In genomic region chr2:205187731-205188130, GRCh38 we compare ENCODE assay signal across 19 cellular contexts.
"Had no signal": no experiment of that assay in that cellular context is flagged by ENCODE, and none has a peak within 500 bp of the region (broad histone marks: within the 10 kb centered on the region; RNA-seq: fewer than 3 reads in every experiment).

No MANE protein-coding gene starts in this region.

- H3K4me1 Mint-ChIP-seq: activated T-helper 17 cell treated with anti-CD3 and anti-CD28 coated beads, Interleukin-2, amount 50 U/mL, for 72 hours had no signal

- H3K27ac ChIP-seq: adrenal gland, esophagus muscularis mucosa, heart right ventricle, pancreas, tibial artery, VCaP had no signal

- ATAC-seq: activated CD4-positive, CD25-positive, alpha-beta regulatory T cell treated with anti-CD3 and anti-CD28 coated beads, Interleukin-2, amount 50 U/mL, for 24 hours; activated CD8-positive, alpha-beta T cell treated with anti-CD3 and anti-CD28 coated beads, Interleukin-2, amount 10 ng/mL, durations not matched to agents 7 days and 5 days; activated naive CD4-positive, alpha-beta T cell treated with anti-CD3 and anti-CD28 coated beads, Interleukin-2, amount 50 U/mL, for 72 hours; activated T-helper 17 cell treated with anti-CD3 and anti-CD28 coated beads, Interleukin-2, amount 50 U/mL, for 72 hours; effector memory CD8-positive, alpha-beta T cell; natural killer cell; SK-N-SH treated with all-trans-retinoic acid at 6 μM for 48 hours; stimulated activated naive CD8-positive, alpha-beta T cell treated with anti-CD3 and anti-CD28 coated beads, Interleukin-15, Interleukin-2, amounts not matched to agents 100 U/mL and 50 U/mL, for 24 hours had no signal

- DNase-seq: activated CD4-positive, alpha-beta T cell treated with anti-CD3 and anti-CD28 coated beads, Interleukin-2, amount 50 U/mL, for 1 hour; activated CD8-positive, alpha-beta T cell treated with anti-CD3 and anti-CD28 coated beads, Interleukin-2, amount 10 ng/mL, durations not matched to agents 7 days and 5 days; effector memory CD8-positive, alpha-beta T cell; kidney; natural killer cell; stimulated activated CD4-positive, alpha-beta T cell treated with anti-CD3 and anti-CD28 coated beads, Interleukin-12 subunit alpha, Interleukin-12 subunit beta, amount 100 ng/mL, for 4 hours; stimulated activated CD4-positive, alpha-beta T cell treated with anti-CD3 and anti-CD28 coated beads, Interleukin-4, amount 100 ng/mL, for 4 hours; stimulated activated naive CD8-positive, alpha-beta T cell treated with anti-CD3 and anti-CD28 coated beads, Interleukin-15, Interleukin-2, amounts not matched to agents 100 U/mL and 50 U/mL, for 24 hours; tibial artery had no signal

- H3K27me3 ChIP-seq: adrenal gland, dorsolateral prefrontal cortex, esophagus muscularis mucosa, heart right ventricle, pancreas, tibial artery had no signal

- H3K4me3 ChIP-seq: adrenal gland, dorsolateral prefrontal cortex, esophagus muscularis mucosa, heart right ventricle, pancreas, tibial artery had no signal

- H3K27ac Mint-ChIP-seq: activated CD8-positive, alpha-beta T cell treated with anti-CD3 and anti-CD28 coated beads, Interleukin-2, amount 10 ng/mL, durations not matched to agents 7 days and 5 days; activated naive CD4-positive, alpha-beta T cell treated with anti-CD3 and anti-CD28 coated beads, Interleukin-2, amount 50 U/mL, for 72 hours; activated T-helper 17 cell treated with anti-CD3 and anti-CD28 coated beads, Interleukin-2, amount 50 U/mL, for 72 hours; effector memory CD8-positive, alpha-beta T cell; natural killer cell had no signal

- H3K27me3 Mint-ChIP-seq: activated T-helper 17 cell treated with anti-CD3 and anti-CD28 coated beads, Interleukin-2, amount 50 U/mL, for 72 hours; effector memory CD8-positive, alpha-beta T cell had no signal

- H3K36me3 Mint-ChIP-seq: activated naive CD4-positive, alpha-beta T cell treated with anti-CD3 and anti-CD28 coated beads, Interleukin-2, amount 50 U/mL, for 72 hours; natural killer cell had no signal

- H3K4me1 ChIP-seq: adrenal gland, heart right ventricle, pancreas, tibial artery had no signal

- H3K36me3 ChIP-seq: adrenal gland, esophagus muscularis mucosa, heart right ventricle, pancreas, tibial artery had no signal

- H3K4me3 Mint-ChIP-seq: activated CD8-positive, alpha-beta T cell treated with anti-CD3 and anti-CD28 coated beads, Interleukin-2, amount 10 ng/mL, durations not matched to agents 7 days and 5 days; activated T-helper 17 cell treated with anti-CD3 and anti-CD28 coated beads, Interleukin-2, amount 50 U/mL, for 72 hours; effector memory CD8-positive, alpha-beta T cell; natural killer cell had no signal

- H3K9me3 Mint-ChIP-seq: activated naive CD4-positive, alpha-beta T cell treated with anti-CD3 and anti-CD28 coated beads, Interleukin-2, amount 50 U/mL, for 72 hours; activated T-helper 17 cell treated with anti-CD3 and anti-CD28 coated beads, Interleukin-2, amount 50 U/mL, for 72 hours; natural killer cell had no signal

- H3K9me3 ChIP-seq: adrenal gland, esophagus muscularis mucosa, heart right ventricle, pancreas, tibial artery had no signal
